ENCODE assay signal across 1 cellular context in genomic region chr6:167719920-167720319, GRCh38.
TF ChIP-seq lines count a peak whose summit lies in the region.

No MANE protein-coding gene starts in this region.

TF ChIP-seq in GM23338, 12 proteins besides CTCF, POLR2A, EP300 and RAD21:
- TF ChIP-seq, protein P1, sequence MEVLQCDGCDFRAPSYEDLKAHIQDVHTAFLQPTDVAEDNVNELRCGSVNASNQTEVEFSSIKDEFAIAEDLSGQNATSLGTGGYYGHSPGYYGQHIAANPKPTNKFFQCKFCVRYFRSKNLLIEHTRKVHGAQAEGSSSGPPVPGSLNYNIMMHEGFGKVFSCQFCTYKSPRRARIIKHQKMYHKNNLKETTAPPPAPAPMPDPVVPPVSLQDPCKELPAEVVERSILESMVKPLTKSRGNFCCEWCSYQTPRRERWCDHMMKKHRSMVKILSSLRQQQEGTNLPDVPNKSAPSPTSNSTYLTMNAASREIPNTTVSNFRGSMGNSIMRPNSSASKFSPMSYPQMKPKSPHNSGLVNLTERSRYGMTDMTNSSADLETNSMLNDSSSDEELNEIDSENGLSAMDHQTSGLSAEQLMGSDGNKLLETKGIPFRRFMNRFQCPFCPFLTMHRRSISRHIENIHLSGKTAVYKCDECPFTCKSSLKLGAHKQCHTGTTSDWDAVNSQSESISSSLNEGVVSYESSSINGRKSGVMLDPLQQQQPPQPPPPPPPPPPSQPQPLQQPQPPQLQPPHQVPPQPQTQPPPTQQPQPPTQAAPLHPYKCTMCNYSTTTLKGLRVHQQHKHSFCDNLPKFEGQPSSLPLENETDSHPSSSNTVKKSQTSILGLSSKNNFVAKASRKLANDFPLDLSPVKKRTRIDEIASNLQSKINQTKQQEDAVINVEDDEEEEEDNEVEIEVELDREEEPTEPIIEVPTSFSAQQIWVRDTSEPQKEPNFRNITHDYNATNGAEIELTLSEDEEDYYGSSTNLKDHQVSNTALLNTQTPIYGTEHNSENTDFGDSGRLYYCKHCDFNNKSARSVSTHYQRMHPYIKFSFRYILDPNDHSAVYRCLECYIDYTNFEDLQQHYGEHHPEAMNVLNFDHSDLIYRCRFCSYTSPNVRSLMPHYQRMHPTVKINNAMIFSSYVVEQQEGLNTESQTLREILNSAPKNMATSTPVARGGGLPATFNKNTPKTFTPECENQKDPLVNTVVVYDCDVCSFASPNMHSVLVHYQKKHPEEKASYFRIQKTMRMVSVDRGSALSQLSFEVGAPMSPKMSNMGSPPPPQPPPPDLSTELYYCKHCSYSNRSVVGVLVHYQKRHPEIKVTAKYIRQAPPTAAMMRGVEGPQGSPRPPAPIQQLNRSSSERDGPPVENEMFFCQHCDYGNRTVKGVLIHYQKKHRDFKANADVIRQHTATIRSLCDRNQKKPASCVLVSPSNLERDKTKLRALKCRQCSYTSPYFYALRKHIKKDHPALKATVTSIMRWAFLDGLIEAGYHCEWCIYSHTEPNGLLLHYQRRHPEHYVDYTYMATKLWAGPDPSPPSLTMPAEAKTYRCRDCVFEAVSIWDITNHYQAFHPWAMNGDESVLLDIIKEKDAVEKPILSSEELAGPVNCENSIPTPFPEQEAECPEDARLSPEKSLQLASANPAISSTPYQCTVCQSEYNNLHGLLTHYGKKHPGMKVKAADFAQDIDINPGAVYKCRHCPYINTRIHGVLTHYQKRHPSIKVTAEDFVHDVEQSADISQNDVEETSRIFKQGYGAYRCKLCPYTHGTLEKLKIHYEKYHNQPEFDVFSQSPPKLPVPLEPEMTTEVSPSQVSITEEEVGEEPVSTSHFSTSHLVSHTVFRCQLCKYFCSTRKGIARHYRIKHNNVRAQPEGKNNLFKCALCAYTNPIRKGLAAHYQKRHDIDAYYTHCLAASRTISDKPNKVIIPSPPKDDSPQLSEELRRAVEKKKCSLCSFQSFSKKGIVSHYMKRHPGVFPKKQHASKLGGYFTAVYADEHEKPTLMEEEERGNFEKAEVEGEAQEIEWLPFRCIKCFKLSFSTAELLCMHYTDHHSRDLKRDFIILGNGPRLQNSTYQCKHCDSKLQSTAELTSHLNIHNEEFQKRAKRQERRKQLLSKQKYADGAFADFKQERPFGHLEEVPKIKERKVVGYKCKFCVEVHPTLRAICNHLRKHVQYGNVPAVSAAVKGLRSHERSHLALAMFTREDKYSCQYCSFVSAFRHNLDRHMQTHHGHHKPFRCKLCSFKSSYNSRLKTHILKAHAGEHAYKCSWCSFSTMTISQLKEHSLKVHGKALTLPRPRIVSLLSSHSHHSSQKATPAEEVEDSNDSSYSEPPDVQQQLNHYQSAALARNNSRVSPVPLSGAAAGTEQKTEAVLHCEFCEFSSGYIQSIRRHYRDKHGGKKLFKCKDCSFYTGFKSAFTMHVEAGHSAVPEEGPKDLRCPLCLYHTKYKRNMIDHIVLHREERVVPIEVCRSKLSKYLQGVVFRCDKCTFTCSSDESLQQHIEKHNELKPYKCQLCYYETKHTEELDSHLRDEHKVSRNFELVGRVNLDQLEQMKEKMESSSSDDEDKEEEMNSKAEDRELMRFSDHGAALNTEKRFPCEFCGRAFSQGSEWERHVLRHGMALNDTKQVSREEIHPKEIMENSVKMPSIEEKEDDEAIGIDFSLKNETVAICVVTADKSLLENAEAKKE (CRISPR knock-in tag; IDR thresholded peaks at IDR 0.05), result no peak
- no peak for TF ChIP-seq EZH2 (IDR thresholded peaks at IDR 0.05; ENCODE audit: low read depth, unreplicated experiment)
- no peak for TF ChIP-seq NANOG (IDR thresholded peaks at IDR 0.05; ENCODE audit: borderline replicate concordance)
- no peak for TF ChIP-seq EZH2phosphoT487 (IDR thresholded peaks at IDR 0.05; ENCODE audit: unreplicated experiment)
- TF ChIP-seq ZNF114 (CRISPR knock-in tag; IDR thresholded peaks at IDR 0.05), result no peak
- no peak for TF ChIP-seq CREB1 (CRISPR knock-in tag; IDR thresholded peaks at IDR 0.05; ENCODE audit: low read depth)
- TF ChIP-seq JUNB (IDR thresholded peaks at IDR 0.05; ENCODE audit: unreplicated experiment), result no peak
- TF ChIP-seq POLR2AphosphoS5 (IDR thresholded peaks at IDR 0.05; ENCODE audit: low read depth), result no peak
- TF ChIP-seq STAT1 (IDR thresholded peaks at IDR 0.05; ENCODE audit: unreplicated experiment), result no peak
- TF ChIP-seq, protein P2, sequence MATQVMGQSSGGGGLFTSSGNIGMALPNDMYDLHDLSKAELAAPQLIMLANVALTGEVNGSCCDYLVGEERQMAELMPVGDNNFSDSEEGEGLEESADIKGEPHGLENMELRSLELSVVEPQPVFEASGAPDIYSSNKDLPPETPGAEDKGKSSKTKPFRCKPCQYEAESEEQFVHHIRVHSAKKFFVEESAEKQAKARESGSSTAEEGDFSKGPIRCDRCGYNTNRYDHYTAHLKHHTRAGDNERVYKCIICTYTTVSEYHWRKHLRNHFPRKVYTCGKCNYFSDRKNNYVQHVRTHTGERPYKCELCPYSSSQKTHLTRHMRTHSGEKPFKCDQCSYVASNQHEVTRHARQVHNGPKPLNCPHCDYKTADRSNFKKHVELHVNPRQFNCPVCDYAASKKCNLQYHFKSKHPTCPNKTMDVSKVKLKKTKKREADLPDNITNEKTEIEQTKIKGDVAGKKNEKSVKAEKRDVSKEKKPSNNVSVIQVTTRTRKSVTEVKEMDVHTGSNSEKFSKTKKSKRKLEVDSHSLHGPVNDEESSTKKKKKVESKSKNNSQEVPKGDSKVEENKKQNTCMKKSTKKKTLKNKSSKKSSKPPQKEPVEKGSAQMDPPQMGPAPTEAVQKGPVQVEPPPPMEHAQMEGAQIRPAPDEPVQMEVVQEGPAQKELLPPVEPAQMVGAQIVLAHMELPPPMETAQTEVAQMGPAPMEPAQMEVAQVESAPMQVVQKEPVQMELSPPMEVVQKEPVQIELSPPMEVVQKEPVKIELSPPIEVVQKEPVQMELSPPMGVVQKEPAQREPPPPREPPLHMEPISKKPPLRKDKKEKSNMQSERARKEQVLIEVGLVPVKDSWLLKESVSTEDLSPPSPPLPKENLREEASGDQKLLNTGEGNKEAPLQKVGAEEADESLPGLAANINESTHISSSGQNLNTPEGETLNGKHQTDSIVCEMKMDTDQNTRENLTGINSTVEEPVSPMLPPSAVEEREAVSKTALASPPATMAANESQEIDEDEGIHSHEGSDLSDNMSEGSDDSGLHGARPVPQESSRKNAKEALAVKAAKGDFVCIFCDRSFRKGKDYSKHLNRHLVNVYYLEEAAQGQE (IDR thresholded peaks at IDR 0.05; ENCODE audit: unreplicated experiment), result no peak
- no peak for TF ChIP-seq ETS1 (IDR thresholded peaks at IDR 0.05)
- TF ChIP-seq ZNF331 (CRISPR knock-in tag; IDR thresholded peaks at IDR 0.05; ENCODE audit: low read depth), result no peak
TF ChIP-seq in GM23338: peak in this region for 0.
